8 cellular contexts compared by ENCODE assay signal in genomic region chr7:30322656-30323355, GRCh38. TPM values are rescaled to one million over a fixed set of nuclear protein-coding genes. Genes with fewer than 3 reads are reported as not detected.
DNase-seq lines count a peak whose midpoint lies in the region; ATAC-seq and TF ChIP-seq lines count a peak whose summit lies in the region.

No MANE protein-coding gene starts in this region.

- H3K36me3 Mint-ChIP-seq in activated naive CD4-positive, alpha-beta T cell treated with anti-CD3 and anti-CD28 coated beads, Interleukin-2, amount 50 U/mL, for 24 hours: peaks cover 10% of the 10 kb centered on the region
- H3K36me3 Mint-ChIP-seq in activated T-helper 2 cell treated with anti-CD3 and anti-CD28 coated beads, Interferon-gamma antibody, Interleukin-2, Interleukin-4, amounts not matched to agents 10 μg/mL and 5 μg/mL and 100 μg/mL, durations not matched to agents 14 hours and 24 hours and 36 hours (ENCODE audit: low read depth): peaks cover 26% of the 10 kb centered on the region

- no peaks in the 10 kb centered on the region for H3K27me3 Mint-ChIP-seq in activated naive CD4-positive, alpha-beta T cell treated with anti-CD3 and anti-CD28 coated beads, Interleukin-2, amount 50 U/mL, for 24 hours
- H3K27me3 Mint-ChIP-seq in activated T-helper 2 cell treated with anti-CD3 and anti-CD28 coated beads, Interferon-gamma antibody, Interleukin-2, Interleukin-4, amounts not matched to agents 10 μg/mL and 5 μg/mL and 100 μg/mL, durations not matched to agents 14 hours and 24 hours and 36 hours (ENCODE audit: low read depth): no peaks in the 10 kb centered on the region

- TF ChIP-seq EP300 in sigmoid colon (IDR thresholded peaks at IDR 0.05): no peak

- H3K27ac Mint-ChIP-seq in activated naive CD4-positive, alpha-beta T cell treated with anti-CD3 and anti-CD28 coated beads, Interleukin-2, amount 50 U/mL, for 24 hours: peak overlapping the region; percentile 94
- H3K27ac Mint-ChIP-seq in activated T-helper 2 cell treated with anti-CD3 and anti-CD28 coated beads, Interferon-gamma antibody, Interleukin-2, Interleukin-4, amounts not matched to agents 10 μg/mL and 5 μg/mL and 100 μg/mL, durations not matched to agents 14 hours and 24 hours and 36 hours: peak overlapping the region; percentile 92

- H3K27me3 ChIP-seq in sigmoid colon: no peaks in the 10 kb centered on the region
- H3K27me3 ChIP-seq in WERI-Rb-1 (ENCODE audit: insufficient read depth, low read depth, severe bottlenecking): no peaks in the 10 kb centered on the region

- no peak for DNase-seq in activated naive CD4-positive, alpha-beta T cell treated with anti-CD3 and anti-CD28 coated beads, Interleukin-2, amount 50 U/mL, for 16 hours
- DNase-seq in activated T-helper 2 cell treated with anti-CD3 and anti-CD28 coated beads, Interferon-gamma antibody, Interleukin-2, Interleukin-4, amounts not matched to agents 10 μg/mL and 5 μg/mL and 100 μg/mL, durations not matched to agents 14 hours and 24 hours and 36 hours (ENCODE audit: low spot score): no peak
- no peak for DNase-seq in sigmoid colon
- no peak for DNase-seq in middle frontal gyrus (ENCODE audit: extremely low spot score, low spot score)
- DNase-seq in WERI-Rb-1: no peak
- DNase-seq in dermis blood vessel endothelial cell: no peak

- ATAC-seq in HG03103 (IDR thresholded peaks at IDR 0.05; ENCODE audit: low read depth, unreplicated experiment): peak; percentile 45

- 11 to 33% methylated on average over 2 of the region's 2 CpGs for WGBS in sigmoid colon, 2 donors

- H3K36me3 ChIP-seq in sigmoid colon (no peaks in the 10 kb centered on the region), WERI-Rb-1 (peaks cover 3% of the 10 kb centered on the region; the same call in 1 of the 2 replicates)

- peaks cover 81% of the 10 kb centered on the region for H3K4me1 Mint-ChIP-seq in activated naive CD4-positive, alpha-beta T cell treated with anti-CD3 and anti-CD28 coated beads, Interleukin-2, amount 50 U/mL, for 24 hours
- H3K4me1 Mint-ChIP-seq in activated T-helper 2 cell treated with anti-CD3 and anti-CD28 coated beads, Interferon-gamma antibody, Interleukin-2, Interleukin-4, amounts not matched to agents 10 μg/mL and 5 μg/mL and 100 μg/mL, durations not matched to agents 14 hours and 24 hours and 36 hours (ENCODE audit: low read depth): peaks cover 52% of the 10 kb centered on the region

- H3K4me1 ChIP-seq in sigmoid colon: peaks cover 0 to 51% (median 26%) of the 10 kb centered on the region in 4 donors

- no peaks in the 10 kb centered on the region for H3K9me3 ChIP-seq in sigmoid colon
- no peaks in the 10 kb centered on the region for H3K9me3 ChIP-seq in WERI-Rb-1 (ENCODE audit: severe bottlenecking)

- H3K4me3 ChIP-seq in sigmoid colon (no peak overlapping the region), WERI-Rb-1 (ENCODE audit: low read depth, low read length) (no peak overlapping the region)

- H3K27ac ChIP-seq in sigmoid colon: peak overlapping the region; percentile 36 to 66 (median 52)
- no peak overlapping the region for H3K27ac ChIP-seq in WERI-Rb-1

- TF ChIP-seq POLR2A in sigmoid colon (IDR thresholded peaks at IDR 0.05): no peak

- intact Hi-C loops in activated T-helper 2 cell treated with anti-CD3 and anti-CD28 coated beads, Interferon-gamma antibody, Interleukin-2, Interleukin-4, amounts not matched to agents 10 μg/mL and 5 μg/mL and 100 μg/mL, durations not matched to agents 14 hours and 24 hours and 36 hours (cut with micrococcal nuclease): loop anchor here (1.0 to 2.0 kb wide), 4 partner anchors 7 to 156 kb away; partner anchors contain the start of gene NOD1
- intact Hi-C loops in sigmoid colon (cut with DNase I): no loop called here

- peak overlapping the region; percentile 89 for H3K4me3 Mint-ChIP-seq in activated naive CD4-positive, alpha-beta T cell treated with anti-CD3 and anti-CD28 coated beads, Interleukin-2, amount 50 U/mL, for 24 hours
- peak overlapping the region; percentile 70 for H3K4me3 Mint-ChIP-seq in activated T-helper 2 cell treated with anti-CD3 and anti-CD28 coated beads, Interferon-gamma antibody, Interleukin-2, Interleukin-4, amounts not matched to agents 10 μg/mL and 5 μg/mL and 100 μg/mL, durations not matched to agents 14 hours and 24 hours and 36 hours (ENCODE audit: low read depth)

- TF ChIP-seq CTCF in sigmoid colon (IDR thresholded peaks at IDR 0.05) (no peak), WERI-Rb-1 (IDR thresholded peaks at IDR 0.05; ENCODE audit: low read depth, low read length) (no peak)

- H3K9me3 Mint-ChIP-seq in activated naive CD4-positive, alpha-beta T cell treated with anti-CD3 and anti-CD28 coated beads, Interleukin-2, amount 50 U/mL, for 24 hours: no peaks in the 10 kb centered on the region
- H3K9me3 Mint-ChIP-seq in activated T-helper 2 cell treated with anti-CD3 and anti-CD28 coated beads, Interferon-gamma antibody, Interleukin-2, Interleukin-4, amounts not matched to agents 10 μg/mL and 5 μg/mL and 100 μg/mL, durations not matched to agents 14 hours and 24 hours and 36 hours: peaks cover 4% of the 10 kb centered on the region

RNA-seq across cellular contexts. Expression of gene ZNRF2, which starts 38.4 kb away (rescaled TPM):
- 10.2 and 10.4 TPM in 2 replicates for total RNA-seq in activated T-helper 2 cell treated with anti-CD3 and anti-CD28 coated beads, Interferon-gamma antibody, Interleukin-2, Interleukin-4, amounts not matched to agents 10 μg/mL and 5 μg/mL and 100 μg/mL, durations not matched to agents 14 hours and 24 hours and 36 hours
- total RNA-seq in sigmoid colon (10 to 100 TPM; 17.2 to 33.8 (median 23.2) TPM), dermis blood vessel endothelial cell (9.5 and 13.4 TPM in 2 replicates)
- polyA plus RNA-seq in sigmoid colon: 10 to 100 TPM; 14.4 to 27.3 (median 22.2) TPM
